1 cellular context compared by ENCODE assay signal in the genomic region with DNA sequence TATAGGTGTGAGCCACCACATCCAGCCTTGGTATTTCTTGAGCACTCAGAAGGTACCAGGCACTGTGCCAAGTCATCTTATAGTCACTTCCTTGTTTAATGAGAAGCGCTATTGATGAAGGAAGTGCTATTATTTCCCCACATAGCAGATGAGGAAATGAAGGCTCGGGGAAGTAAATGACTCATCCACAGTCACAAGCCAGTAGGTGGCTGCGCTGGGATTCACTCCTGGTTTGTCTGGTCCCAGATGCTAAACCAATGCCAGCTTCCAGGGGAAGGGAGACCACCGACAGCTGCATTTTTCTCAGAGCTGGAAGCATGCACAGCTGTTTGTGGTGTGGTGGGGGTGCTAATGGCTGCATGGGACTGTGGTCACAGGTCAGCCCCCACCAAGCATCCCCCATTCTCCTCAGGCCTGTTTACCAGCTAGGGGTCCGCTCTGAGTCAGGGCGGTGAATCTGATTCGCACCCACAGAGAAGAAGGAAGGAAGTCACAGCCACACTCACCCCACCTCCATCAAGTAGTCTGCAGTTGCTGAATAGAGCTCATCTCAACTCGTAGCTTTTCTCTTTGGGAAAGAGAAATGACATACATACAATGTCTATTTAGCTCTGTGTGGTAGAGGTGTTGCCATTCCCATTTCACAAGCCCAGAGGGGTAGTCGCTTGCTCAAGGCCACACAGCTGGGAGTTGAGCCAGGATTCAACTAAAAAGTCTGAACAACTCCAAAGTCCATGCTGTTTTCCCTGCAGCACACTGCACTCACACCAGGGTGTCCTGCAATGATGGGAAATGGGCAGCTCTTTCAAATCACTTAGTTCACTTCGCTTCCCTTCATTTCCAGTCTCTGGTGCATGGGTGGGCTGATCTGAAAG.
TF ChIP-seq lines count a peak whose summit lies in the region.

No MANE protein-coding gene starts in this region.

TF ChIP-seq in A549, 52 proteins besides CTCF, POLR2A, EP300 and RAD21 (continued from another document):
- TF ChIP-seq, protein P1, sequence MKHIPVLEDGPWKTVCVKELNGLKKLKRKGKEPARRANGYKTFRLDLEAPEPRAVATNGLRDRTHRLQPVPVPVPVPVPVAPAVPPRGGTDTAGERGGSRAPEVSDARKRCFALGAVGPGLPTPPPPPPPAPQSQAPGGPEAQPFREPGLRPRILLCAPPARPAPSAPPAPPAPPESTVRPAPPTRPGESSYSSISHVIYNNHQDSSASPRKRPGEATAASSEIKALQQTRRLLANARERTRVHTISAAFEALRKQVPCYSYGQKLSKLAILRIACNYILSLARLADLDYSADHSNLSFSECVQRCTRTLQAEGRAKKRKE (CRISPR knock-in tag; IDR thresholded peaks at IDR 0.05; ENCODE audit: low read depth) = no peak
- TF ChIP-seq ZSCAN20 (CRISPR knock-in tag; IDR thresholded peaks at IDR 0.05) (no peak), CBX8 (IDR thresholded peaks at IDR 0.05) (no peak), FOSL2 (IDR thresholded peaks at IDR 0.05) (peak; percentile 68), FOSL2 (CRISPR knock-in tag; IDR thresholded peaks at IDR 0.05) (peak; percentile 95), ZFP36 (IDR thresholded peaks at IDR 0.05; ENCODE audit: borderline replicate concordance, partially characterized antibody) (peak; percentile 7), HDAC2 (IDR thresholded peaks at IDR 0.05) (no peak), GATA3 (IDR thresholded peaks at IDR 0.05; ENCODE audit: borderline replicate concordance) (peak; percentile 40; the same call in 1 of the 2 replicates), ZNF302 (CRISPR knock-in tag; IDR thresholded peaks at IDR 0.05) (no peak), MAZ (IDR thresholded peaks at IDR 0.05; ENCODE audit: borderline replicate concordance, low read depth, low read length) (no peak), RFX5 (IDR thresholded peaks at IDR 0.05) (no peak), NR3C1 (IDR thresholded peaks at IDR 0.05) (no peak), RARB (CRISPR knock-in tag; IDR thresholded peaks at IDR 0.05) (no peak), HEYL (CRISPR knock-in tag; IDR thresholded peaks at IDR 0.05) (no peak), HOXA7 (CRISPR knock-in tag; IDR thresholded peaks at IDR 0.05) (no peak)
- TF ChIP-seq, protein P2, sequence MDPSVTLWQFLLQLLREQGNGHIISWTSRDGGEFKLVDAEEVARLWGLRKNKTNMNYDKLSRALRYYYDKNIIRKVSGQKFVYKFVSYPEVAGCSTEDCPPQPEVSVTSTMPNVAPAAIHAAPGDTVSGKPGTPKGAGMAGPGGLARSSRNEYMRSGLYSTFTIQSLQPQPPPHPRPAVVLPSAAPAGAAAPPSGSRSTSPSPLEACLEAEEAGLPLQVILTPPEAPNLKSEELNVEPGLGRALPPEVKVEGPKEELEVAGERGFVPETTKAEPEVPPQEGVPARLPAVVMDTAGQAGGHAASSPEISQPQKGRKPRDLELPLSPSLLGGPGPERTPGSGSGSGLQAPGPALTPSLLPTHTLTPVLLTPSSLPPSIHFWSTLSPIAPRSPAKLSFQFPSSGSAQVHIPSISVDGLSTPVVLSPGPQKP (IDR thresholded peaks at IDR 0.05; ENCODE audit: low read depth, low read length) = no peak
- TF ChIP-seq, protein P3, sequence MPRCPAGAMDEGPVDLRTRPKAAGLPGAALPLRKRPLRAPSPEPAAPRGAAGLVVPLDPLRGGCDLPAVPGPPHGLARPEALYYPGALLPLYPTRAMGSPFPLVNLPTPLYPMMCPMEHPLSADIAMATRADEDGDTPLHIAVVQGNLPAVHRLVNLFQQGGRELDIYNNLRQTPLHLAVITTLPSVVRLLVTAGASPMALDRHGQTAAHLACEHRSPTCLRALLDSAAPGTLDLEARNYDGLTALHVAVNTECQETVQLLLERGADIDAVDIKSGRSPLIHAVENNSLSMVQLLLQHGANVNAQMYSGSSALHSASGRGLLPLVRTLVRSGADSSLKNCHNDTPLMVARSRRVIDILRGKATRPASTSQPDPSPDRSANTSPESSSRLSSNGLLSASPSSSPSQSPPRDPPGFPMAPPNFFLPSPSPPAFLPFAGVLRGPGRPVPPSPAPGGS (IDR thresholded peaks at IDR 0.05) = no peak
- TF ChIP-seq, protein P4, sequence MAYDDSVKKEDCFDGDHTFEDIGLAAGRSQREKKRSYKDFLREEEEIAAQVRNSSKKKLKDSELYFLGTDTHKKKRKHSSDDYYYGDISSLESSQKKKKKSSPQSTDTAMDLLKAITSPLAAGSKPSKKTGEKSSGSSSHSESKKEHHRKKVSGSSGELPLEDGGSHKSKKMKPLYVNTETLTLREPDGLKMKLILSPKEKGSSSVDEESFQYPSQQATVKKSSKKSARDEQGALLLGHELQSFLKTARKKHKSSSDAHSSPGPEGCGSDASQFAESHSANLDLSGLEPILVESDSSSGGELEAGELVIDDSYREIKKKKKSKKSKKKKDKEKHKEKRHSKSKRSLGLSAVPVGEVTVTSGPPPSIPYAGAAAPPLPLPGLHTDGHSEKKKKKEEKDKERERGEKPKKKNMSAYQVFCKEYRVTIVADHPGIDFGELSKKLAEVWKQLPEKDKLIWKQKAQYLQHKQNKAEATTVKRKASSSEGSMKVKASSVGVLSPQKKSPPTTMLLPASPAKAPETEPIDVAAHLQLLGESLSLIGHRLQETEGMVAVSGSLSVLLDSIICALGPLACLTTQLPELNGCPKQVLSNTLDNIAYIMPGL (CRISPR knock-in tag; IDR thresholded peaks at IDR 0.05; ENCODE audit: borderline replicate concordance) = no peak
